8 cellular contexts compared by ENCODE assay signal in genomic region chr3:193240850-193241706, GRCh38. TPM values are rescaled to one million over a fixed set of nuclear protein-coding genes. Genes with fewer than 3 reads are reported as not detected.
A peak's percentile ranks its signal among the peaks of the same experiment; 100 is the strongest.
DNase-seq lines count a peak whose midpoint lies in the region; ATAC-seq and TF ChIP-seq lines count a peak whose summit lies in the region.

Gene PLAAT1, plus strand, starts transcription at chr3:193241222. Its CDS starts 14,429 bp downstream, at chr3:193255651.

- H3K9me3 Mint-ChIP-seq in T-cell, result peaks cover 0 to 7% (median 0%) of the 10 kb centered on the region in 3 donors

- no peaks in the 10 kb centered on the region for H3K9me2 ChIP-seq in SK-N-SH

- H3K36me3 Mint-ChIP-seq in T-cell, result no peaks in the 10 kb centered on the region

- peaks cover 0 to 4% (median 3%) of the 10 kb centered on the region in 3 donors for H3K4me1 Mint-ChIP-seq in T-cell

- TF ChIP-seq POLR2A in testis (IDR thresholded peaks at IDR 0.05), result no peak

- H3K4me2 ChIP-seq in SK-N-SH, result peak within 1 kb of the TSS; percentile 89

- peak within 1 kb of the TSS; percentile 56; the same call in 1 of the 2 replicates for H3K9ac ChIP-seq in SK-N-SH

- 3% methylated on average over 6 of the region's 93 CpGs for whole genome bisulfite sequencing in SK-N-SH (ENCODE audit: low lambda C conversion rate)
- WGBS in testis, 2 donors, result 1% methylated on average over 32 to 42 of the region's 93 CpGs

- no peaks in the 10 kb centered on the region for H3K79me2 ChIP-seq in SK-N-SH (ENCODE audit: insufficient read depth)

- no peak for TF ChIP-seq RAD21 in SK-N-SH (IDR thresholded peaks at IDR 0.05; ENCODE audit: low read length)

- TF ChIP-seq CTCF in SK-N-SH (IDR thresholded peaks at IDR 0.05) (no peak), epithelial cell of esophagus (IDR thresholded peaks at IDR 0.05; ENCODE audit: insufficient read depth, low read depth, low read length, missing control alignments) (no peak), testis (IDR thresholded peaks at IDR 0.05) (no peak)

- H3K27ac ChIP-seq in SK-N-SH (ENCODE audit: low read depth in 2 of 2, low read length in 1 of 2), result peak within 1 kb of the TSS in 1 of 2 experiments; percentile 33; a peak in 2 of 4 replicates
- peak within 1 kb of the TSS; percentile 79 to 85 for H3K27ac ChIP-seq in testis

- peak within 1 kb of the TSS; percentile 90; the same call in 1 of the 2 replicates for H2AFZ ChIP-seq in SK-N-SH (ENCODE audit: low read depth)

- H3K4me3 Mint-ChIP-seq in T-cell, result peak within 1 kb of the TSS in 1 of 3 donors; percentile 38

- CTCF ChIA-PET in SK-N-SH (lab: Yijun Ruan, JAX), result interaction anchor here (1.2 kb wide), 1 partner anchor 428 kb away, joined by 3 read pairs; no protein-coding TSS in a partner anchor
- CTCF ChIA-PET in T-cell (lab: Charles Lee), result no interaction called here

- DNase-seq in DMS153 (lab: John Stamatoyannopoulos, UW) (peak; percentile 63), NCI-H1048 (lab: John Stamatoyannopoulos, UW) (peak; percentile 60), SK-N-SH (peak; percentile 93), epithelial cell of esophagus (ENCODE audit: low read depth) (peak; percentile 75), midbrain (lab: John Stamatoyannopoulos, UW) (peak; percentile 55), testis (peak; percentile 81), T-cell (no peak)

- no peaks in the 10 kb centered on the region for H3F3A ChIP-seq in SK-N-SH (replicated peaks; ENCODE audit: insufficient read depth)

- intact Hi-C loops in testis (cut with DNase I; ENCODE audit: low total_unique reads), result no loop called here

- peak within 1 kb of the TSS; percentile 47 to 62 for H3K4me3 ChIP-seq in SK-N-SH (ENCODE audit: low read depth in 2 of 2, low read length in 1 of 2)
- H3K4me3 ChIP-seq in epithelial cell of esophagus (ENCODE audit: low read length), result peak within 1 kb of the TSS; percentile 51
- peak within 1 kb of the TSS; percentile 56 to 71 for H3K4me3 ChIP-seq in testis

- H3K9me3 ChIP-seq in SK-N-SH (no peaks in the 10 kb centered on the region), testis (no peaks in the 10 kb centered on the region)

- H3K4me1 ChIP-seq in SK-N-SH (ENCODE audit: control insufficient read depth in 1 of 2, insufficient read depth in 2 of 2, low read depth in 1 of 2, low read length in 1 of 2) (peaks cover 0 to 7% of the 10 kb centered on the region in 2 experiments; a peak in 1 of 4 replicates), testis (peaks cover 3% of the 10 kb centered on the region)

- H4K20me1 ChIP-seq in SK-N-SH (ENCODE audit: insufficient read depth), result no peaks in the 10 kb centered on the region

- peaks cover 38 to 39% of the 10 kb centered on the region in 2 donors for H3K27me3 Mint-ChIP-seq in T-cell

- H3K27ac Mint-ChIP-seq in T-cell, result no peak within 1 kb of the TSS

- ATAC-seq in GM21381 (IDR thresholded peaks at IDR 0.05; ENCODE audit: unreplicated experiment) (peak; percentile 67), T-cell (replicated peaks in 1 of 4) (no peak)

- H3K27me3 ChIP-seq in SK-N-SH (ENCODE audit: insufficient read depth) (no peaks in the 10 kb centered on the region; the same call in 1 of the 2 replicates), testis (no peaks in the 10 kb centered on the region)

- H3K36me3 ChIP-seq in SK-N-SH (replicated peaks in 1 of 2; ENCODE audit: control insufficient read depth in 1 of 2, insufficient read depth in 2 of 2, low read length in 1 of 2), result no peaks in the 10 kb centered on the region
- H3K36me3 ChIP-seq in testis (ENCODE audit: low read depth, missing control alignments), result no peaks in the 10 kb centered on the region

- POLR2A ChIA-PET in SK-N-SH (lab: Yijun Ruan, JAX) (no interaction called here), T-cell (lab: Charles Lee) (no interaction called here)

- no peak for TF ChIP-seq EP300 in SK-N-SH (IDR thresholded peaks at IDR 0.05; ENCODE audit: borderline replicate concordance in 1 of 2, low read depth in 1 of 2, low read length in 1 of 2)

TF ChIP-seq in SK-N-SH, 30 proteins besides CTCF, POLR2A, EP300 and RAD21:
- TF ChIP-seq YY1 (IDR thresholded peaks at IDR 0.05; ENCODE audit: low read depth) (no peak), TAF1 (IDR thresholded peaks at IDR 0.05; ENCODE audit: borderline replicate concordance, low read depth, low read length) (no peak), EZH2phosphoT487 (IDR thresholded peaks at IDR 0.05; ENCODE audit: borderline replicate concordance, low read depth) (no peak), USF1 (IDR thresholded peaks at IDR 0.05; ENCODE audit: borderline replicate concordance, low read depth) (no peak), JUND (IDR thresholded peaks at IDR 0.05) (no peak), MXI1 (IDR thresholded peaks at IDR 0.05; ENCODE audit: low read depth, low read length) (no peak), FOXJ3 (CRISPR knock-in tag; IDR thresholded peaks at IDR 0.05) (no peak), ELF1 (IDR thresholded peaks at IDR 0.05) (no peak), RCOR1 (IDR thresholded peaks at IDR 0.05; ENCODE audit: low read length) (no peak), POLR2AphosphoS5 (IDR thresholded peaks at IDR 0.05; ENCODE audit: low read depth, low read length) (no peak), FOXM1 (IDR thresholded peaks at IDR 0.05; ENCODE audit: low read depth) (no peak), TCF12 (IDR thresholded peaks at IDR 0.05) (no peak), TEAD4 (IDR thresholded peaks at IDR 0.05; ENCODE audit: borderline replicate concordance, insufficient read depth) (no peak), SIN3A (IDR thresholded peaks at IDR 0.05; ENCODE audit: borderline replicate concordance, low read depth, low read length) (no peak), CHD2 (IDR thresholded peaks at IDR 0.05; ENCODE audit: low read length, partially characterized antibody) (no peak), NFIC (IDR thresholded peaks at IDR 0.05; ENCODE audit: borderline replicate concordance) (no peak), MEF2A (IDR thresholded peaks at IDR 0.05; ENCODE audit: borderline replicate concordance, low read depth) (no peak)
- TF ChIP-seq, protein P1, sequence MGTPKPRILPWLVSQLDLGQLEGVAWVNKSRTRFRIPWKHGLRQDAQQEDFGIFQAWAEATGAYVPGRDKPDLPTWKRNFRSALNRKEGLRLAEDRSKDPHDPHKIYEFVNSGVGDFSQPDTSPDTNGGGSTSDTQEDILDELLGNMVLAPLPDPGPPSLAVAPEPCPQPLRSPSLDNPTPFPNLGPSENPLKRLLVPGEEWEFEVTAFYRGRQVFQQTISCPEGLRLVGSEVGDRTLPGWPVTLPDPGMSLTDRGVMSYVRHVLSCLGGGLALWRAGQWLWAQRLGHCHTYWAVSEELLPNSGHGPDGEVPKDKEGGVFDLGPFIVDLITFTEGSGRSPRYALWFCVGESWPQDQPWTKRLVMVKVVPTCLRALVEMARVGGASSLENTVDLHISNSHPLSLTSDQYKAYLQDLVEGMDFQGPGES (IDR thresholded peaks at IDR 0.05; ENCODE audit: low read depth, low read length), result no peak

RNA-seq across cellular contexts. Expression of gene PLAAT1, which starts in this region (rescaled TPM):
- polyA plus RNA-seq in SK-N-SH (2012; rRNA removed), result 1.6 TPM in 2 replicates
- 1.1 and 2.1 TPM in 2 replicates for polyA plus RNA-seq in SK-N-SH (2012; cell fraction: cytosol; rRNA removed)
- 0.75 and 1.3 TPM in 2 replicates for polyA plus RNA-seq in SK-N-SH (2012; cell fraction: nucleus; rRNA removed)
- 10 to 100 TPM; 48.5 to 76.3 TPM for total RNA-seq in testis
- 119 TPM for polyA plus RNA-seq in testis (ENCODE audit: insufficient read depth, low read depth, low replicate concordance)
- not detected for total RNA-seq in T-cell

Comparison
In these comparisons a context has a peak if more than half of its experiments do, and no peak if none do; other contexts are left out.
1. RNA of gene PLAAT1 (total RNA-seq): 48.5 to 76.3 TPM in testis; not detected in T-cell; every median in the first group is over 10 times any median in the second.
2. RNA of gene PLAAT1 (polyA plus RNA-seq): 119 TPM in testis (single experiment); 0.75 to 2.1 TPM in SK-N-SH; every median in the first group is over 10 times any median in the second.
3. DNase-seq: peak in DMS153 (single experiment), NCI-H1048 (single experiment), SK-N-SH (single experiment), epithelial cell of esophagus (single experiment), midbrain (single experiment) and testis (single experiment); none in T-cell (0 of 34).
4. Peak in every context shown above with its lines, with median percentiles within 50 percentile points of each other: H3K4me3 ChIP-seq.